10 cellular contexts compared by ENCODE assay signal in the genomic region with DNA sequence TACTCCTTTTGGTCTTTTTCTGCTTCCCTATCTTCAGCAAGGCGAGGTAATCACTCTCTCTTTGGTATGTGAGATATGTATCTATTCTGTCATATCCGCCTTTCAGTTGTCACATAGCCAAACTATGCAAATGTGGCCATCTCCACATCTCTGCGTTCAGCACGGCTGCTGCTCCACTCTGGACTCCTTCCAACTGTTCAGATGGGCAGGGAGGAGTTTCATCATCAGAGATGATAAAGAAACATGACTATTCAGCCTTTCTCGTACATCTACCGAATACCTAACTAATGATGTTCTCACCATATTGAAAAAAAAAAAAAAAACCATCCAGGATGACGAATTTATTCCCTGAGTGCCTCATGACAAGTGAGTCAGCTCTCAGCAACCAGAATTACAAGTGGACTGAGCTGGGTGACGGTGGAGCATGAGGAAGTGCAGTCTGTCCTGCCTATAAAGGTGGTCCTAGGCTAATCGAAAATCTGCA.
A peak's percentile ranks its signal among the peaks of the same experiment; 100 is the strongest.
DNase-seq lines count a peak whose midpoint lies in the region; ATAC-seq and TF ChIP-seq lines count a peak whose summit lies in the region.
"Had no signal": no experiment of that assay in that cellular context is flagged by ENCODE, and none has a peak within 500 bp of the region (broad histone marks: within the 10 kb centered on the region; RNA-seq: fewer than 3 reads in every experiment).

No MANE protein-coding gene starts in this region.

- peak overlapping the region; percentile 5 for H3K4me3 ChIP-seq in parathyroid adenoma (ENCODE audit: low read depth, low read length)

- peak overlapping the region; percentile 55 for H2AFZ ChIP-seq in parathyroid adenoma

- no peaks in the 10 kb centered on the region for H3K36me3 ChIP-seq in parathyroid adenoma (ENCODE audit: control insufficient read depth, insufficient read depth, low read length)

- no peak for TF ChIP-seq CTCF in parathyroid adenoma (IDR thresholded peaks at IDR 0.05)
- no peak for TF ChIP-seq CTCF in GM10266 (IDR thresholded peaks at IDR 0.05; ENCODE audit: control insufficient read depth, insufficient read depth, low read depth, missing control alignments)

- H3K4me1 ChIP-seq in parathyroid adenoma, result no peaks in the 10 kb centered on the region

- H3K79me2 ChIP-seq in parathyroid adenoma, result no peaks in the 10 kb centered on the region

- H3K9ac ChIP-seq in parathyroid adenoma, result no peak overlapping the region

- ATAC-seq in GM21360 (IDR thresholded peaks at IDR 0.05; ENCODE audit: unreplicated experiment), result no peak
- ATAC-seq: activated CD4-positive, CD25-positive, alpha-beta regulatory T cell treated with anti-CD3 and anti-CD28 coated beads, Interleukin-2, amount 50 U/mL, for 24 hours had no signal

- peak overlapping the region; percentile 37 for H3K4me2 ChIP-seq in parathyroid adenoma (ENCODE audit: low read length)

- H3K27me3 ChIP-seq in parathyroid adenoma (ENCODE audit: control insufficient read depth, insufficient read depth, low read length), result no peaks in the 10 kb centered on the region

- peak overlapping the region; percentile 58 for H3K27ac ChIP-seq in parathyroid adenoma

- peak; percentile 98 for DNase-seq in GM04504 (ENCODE audit: low read depth)
- DNase-seq in OCI-M1 (lab: John Stamatoyannopoulos, UW), result peak; percentile 87
- peak; percentile 83 for DNase-seq in dermis blood vessel endothelial cell
- DNase-seq in SK-N-DZ (ENCODE audit: low spot score), result no peak
- DNase-seq in activated gamma-delta T cell (lab: John Stamatoyannopoulos, UW), result no peak
- no peak for DNase-seq in GM10266 (ENCODE audit: extremely low spot score)
- DNase-seq: stimulated activated CD4-positive, alpha-beta T cell treated with anti-CD3 and anti-CD28 coated beads, Interleukin-2, amount 100 ng/mL, for 48 hours had no signal

- no peaks in the 10 kb centered on the region for H3K9me3 ChIP-seq in parathyroid adenoma (ENCODE audit: control insufficient read depth, low read length)

Comparison
In these comparisons a context has a peak if more than half of its experiments do, and no peak if none do; other contexts are left out.
1. DNase-seq: peak in GM04504 (single experiment), OCI-M1 (single experiment) and dermis blood vessel endothelial cell (single experiment); none in SK-N-DZ (single experiment), activated gamma-delta T cell (single experiment) and GM10266 (single experiment).